19 cellular contexts compared by ENCODE assay signal in the genomic region with DNA sequence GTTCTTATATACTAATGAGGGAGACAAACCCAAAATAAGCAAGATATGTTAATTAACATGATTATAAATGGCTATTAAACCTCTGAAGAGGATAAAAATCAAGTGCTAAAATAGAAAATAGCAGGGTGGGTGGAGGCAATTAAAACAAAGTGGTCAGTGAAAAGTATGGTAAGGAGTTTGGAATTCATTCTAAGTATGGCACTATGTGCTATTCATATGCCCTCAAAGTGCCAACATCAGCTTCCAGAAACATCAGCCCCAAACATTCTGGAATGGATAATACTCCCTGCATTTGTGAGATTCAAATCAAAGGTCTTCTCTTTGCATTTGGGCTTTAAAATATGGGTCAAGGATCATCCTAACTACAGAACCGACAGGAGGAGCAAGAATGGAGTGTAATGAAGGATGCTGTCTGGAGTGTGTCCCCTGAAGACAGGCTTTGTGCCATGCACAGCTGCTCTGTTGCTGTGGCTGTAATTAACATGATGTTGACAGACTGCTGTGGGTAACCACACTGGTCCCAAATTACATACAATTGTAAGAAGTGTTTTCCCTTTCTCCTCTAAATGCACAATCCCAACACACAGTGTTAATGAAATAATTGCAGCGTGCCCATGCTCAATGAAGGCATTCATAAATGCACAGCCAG.
"Had no signal": no experiment of that assay in that cellular context is flagged by ENCODE, and none has a peak within 500 bp of the region (broad histone marks: within the 10 kb centered on the region; RNA-seq: fewer than 3 reads in every experiment).

No MANE protein-coding gene starts in this region.

- H3K4me3 ChIP-seq: left lung, suprapubic skin had no signal

- H3K36me3 ChIP-seq: left lung, suprapubic skin had no signal

- FAIRE-seq: bronchial epithelial cell, keratinocyte, urothelium cell line had no signal

- DNase-seq: activated CD4-positive, alpha-beta T cell treated with anti-CD3 and anti-CD28 coated beads for 36 hours; activated CD8-positive, alpha-beta memory T cell treated with anti-CD3 and anti-CD28 coated beads, Interleukin-2, amount 50 U/mL, for 4 hours; activated CD8-positive, alpha-beta T cell treated with anti-CD3 and anti-CD28 coated beads for 36 hours; activated gamma-delta T cell treated with Interleukin-2 at 50 U/mL for 16 hours; activated T-cell treated with anti-CD3 and anti-CD28 coated beads, Interleukin-2, amount 50 U/mL, for 72 hours; aorta; effector CD4-positive, alpha-beta T cell; foreskin melanocyte; left lung; mesenchymal stem cell; stimulated activated CD4-positive, alpha-beta T cell treated with anti-CD3 and anti-CD28 coated beads, Interleukin-4, amount 100 ng/mL, for 1 hour; stimulated activated CD8-positive, alpha-beta memory T cell treated with anti-CD3 and anti-CD28 coated beads, Interleukin-4, amount 100 ng/mL, for 48 hours; stimulated activated naive CD8-positive, alpha-beta T cell treated with anti-CD3 and anti-CD28 coated beads, Interleukin-15, Interleukin-2, amounts not matched to agents 100 U/mL and 50 U/mL, for 24 hours; T-helper 9 cell had no signal

- H3K9me3 ChIP-seq: left lung, suprapubic skin had no signal

- H3K27me3 ChIP-seq: left lung, suprapubic skin had no signal

- H3K27ac ChIP-seq: left lung, suprapubic skin, VCaP had no signal

- ATAC-seq: activated CD4-positive, alpha-beta T cell treated with anti-CD3 and anti-CD28 coated beads for 36 hours; activated CD8-positive, alpha-beta T cell treated with anti-CD3 and anti-CD28 coated beads for 36 hours; activated T-cell treated with anti-CD3 and anti-CD28 coated beads, Interleukin-2, amount 50 U/mL, for 72 hours; left lung; stimulated activated naive CD8-positive, alpha-beta T cell treated with anti-CD3 and anti-CD28 coated beads, Interleukin-15, Interleukin-2, amounts not matched to agents 100 U/mL and 50 U/mL, for 24 hours had no signal

- H3K4me1 ChIP-seq: left lung, suprapubic skin had no signal
